11 cellular contexts compared by ENCODE assay signal in the genomic region with DNA sequence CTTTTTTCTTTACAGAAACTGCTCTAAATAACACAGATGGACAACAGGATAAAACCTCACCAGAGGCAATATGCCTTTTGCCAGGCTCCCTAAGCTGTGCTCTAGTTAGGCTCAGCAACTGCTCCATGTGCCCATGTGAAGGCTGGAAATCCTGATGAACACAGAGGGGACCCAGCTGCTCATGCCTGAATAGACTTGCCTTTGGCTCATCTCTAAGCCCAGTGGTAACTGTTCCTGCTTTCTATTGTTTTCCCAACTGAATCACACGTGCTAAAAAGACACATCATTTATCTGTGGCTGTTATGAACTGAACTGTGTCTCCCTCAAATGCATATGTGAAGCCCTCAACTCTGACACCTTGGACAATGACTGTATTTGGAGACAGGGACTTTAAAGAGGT.
DNase-seq lines count a peak whose midpoint lies in the region; FAIRE-seq and TF ChIP-seq lines count a peak whose summit lies in the region.
"Had no signal": no experiment of that assay in that cellular context is flagged by ENCODE, and none has a peak within 500 bp of the region (broad histone marks: within the 10 kb centered on the region; RNA-seq: fewer than 3 reads in every experiment).

No MANE protein-coding gene starts in this region.

- H3K36me3 Mint-ChIP-seq in activated naive CD8-positive, alpha-beta T cell treated with anti-CD3 and anti-CD28 coated beads for 36 hours: peaks cover 5% of the 10 kb centered on the region

- H3K9ac ChIP-seq in liver (ENCODE audit: low read depth in 1 of 2, low read length in 2 of 2): peak overlapping the region in 1 of 2 donors; percentile 18

- H3K36me3 ChIP-seq in liver (ENCODE audit: control insufficient read depth in 4 of 4, insufficient read depth in 3 of 4, low read depth in 1 of 4, low read length in 3 of 4) (peaks cover 0 to 2% (median under 1%) of the 10 kb centered on the region in 4 donors), stomach (peaks cover 0 to 10% (median 6%) of the 10 kb centered on the region in 4 donors)

- peak; percentile 30 for DNase-seq in NCI-H2171 treated with DMSO at 0.1 percent for 48 hours (lab: John Stamatoyannopoulos, UW)
- DNase-seq in NCI-H2171 (lab: John Stamatoyannopoulos, UW): no peak
- no peak for DNase-seq in activated naive CD8-positive, alpha-beta T cell treated with anti-CD3 and anti-CD28 coated beads for 36 hours
- no peak for DNase-seq in stomach
- no peak for DNase-seq in GM12892 (ENCODE audit: insufficient read length)
- DNase-seq in amniotic stem cell (lab: John Stamatoyannopoulos, UW): no peak
- no peak for DNase-seq in NCI-H226
- DNase-seq: DMS79, NCI-H146 had no signal

- H3K9me3 Mint-ChIP-seq in activated naive CD8-positive, alpha-beta T cell treated with anti-CD3 and anti-CD28 coated beads for 36 hours: no peaks in the 10 kb centered on the region

- no peak overlapping the region for H3K4me3 Mint-ChIP-seq in activated naive CD8-positive, alpha-beta T cell treated with anti-CD3 and anti-CD28 coated beads for 36 hours

- H3K27me3 ChIP-seq in liver (ENCODE audit: control insufficient read depth in 4 of 4, insufficient read depth in 4 of 4, low read length in 3 of 4): no peaks in the 10 kb centered on the region
- no peaks in the 10 kb centered on the region for H3K27me3 ChIP-seq in stomach

- no peak for FAIRE-seq in GM12892 (lab: Jason Lieb, UNC)
- FAIRE-seq: A204.1 had no signal

- H3K4me1 ChIP-seq in liver (ENCODE audit: control insufficient read depth in 4 of 4, insufficient read depth in 4 of 4, low read length in 3 of 4) (peaks cover 0 to 11% (median 5%) of the 10 kb centered on the region in 4 donors), stomach (peaks cover 22 to 73% (median 47%) of the 10 kb centered on the region in 4 donors)

- TF ChIP-seq POLR2A in stomach (IDR thresholded peaks at IDR 0.05): no peak
- no peak for TF ChIP-seq POLR2A in GM12892 (IDR thresholded peaks at IDR 0.05; ENCODE audit: low read depth, low read length)

- H3K4me3 ChIP-seq in liver (ENCODE audit: low read depth in 1 of 3, low read length in 3 of 3) (no peak overlapping the region), stomach (no peak overlapping the region)

- peak overlapping the region; percentile 21 for H3K27ac Mint-ChIP-seq in activated naive CD8-positive, alpha-beta T cell treated with anti-CD3 and anti-CD28 coated beads for 36 hours

- WGBS in liver: 62% methylated on average over 1 of the region's 1 CpG
- 40 to 54% (median 50%) methylated on average over 1 of the region's 1 CpG for WGBS in stomach, 5 donors

- TF ChIP-seq EP300 in stomach (IDR thresholded peaks at IDR 0.05): no peak

- peaks cover 31% of the 10 kb centered on the region for H3K4me1 Mint-ChIP-seq in activated naive CD8-positive, alpha-beta T cell treated with anti-CD3 and anti-CD28 coated beads for 36 hours

- no peaks in the 10 kb centered on the region for H3K27me3 Mint-ChIP-seq in activated naive CD8-positive, alpha-beta T cell treated with anti-CD3 and anti-CD28 coated beads for 36 hours

- no peaks in the 10 kb centered on the region for H3K9me3 ChIP-seq in liver (ENCODE audit: control insufficient read depth in 4 of 4, low read length in 3 of 4)
- H3K9me3 ChIP-seq in stomach: no peaks in the 10 kb centered on the region

- no peak for TF ChIP-seq RAD21 in liver (IDR thresholded peaks at IDR 0.05)

- intact Hi-C loops in stomach (cut with DNase I; ENCODE audit: low total_unique reads): no loop called here

- no peak for TF ChIP-seq CTCF in liver (IDR thresholded peaks at IDR 0.05; ENCODE audit: low read depth, low read length, missing input control)
- no peak for TF ChIP-seq CTCF in stomach (IDR thresholded peaks at IDR 0.05)

- H3K27ac ChIP-seq in liver (ENCODE audit: low read depth in 1 of 2, low read length in 2 of 2) (peak overlapping the region; percentile 40 to 60), stomach (peak overlapping the region in 4 of 5 donors; percentile 70 to 83 (median 79))

TF ChIP-seq in liver, 16 proteins besides CTCF, POLR2A, EP300 and RAD21:
- no peak for TF ChIP-seq HNF4A (conservative IDR thresholded peaks at IDR 0.05)
- TF ChIP-seq GABPA (IDR thresholded peaks at IDR 0.05 in 1 of 2, conservative IDR thresholded peaks at IDR 0.05 in 1 of 2): no peak
- TF ChIP-seq RXRA (IDR thresholded peaks at IDR 0.05): no peak
- TF ChIP-seq SP1 (IDR thresholded peaks at IDR 0.05): no peak
